Comparison of ENCODE assay signal across 1 cellular context in genomic region chr1:15950763-15951295, GRCh38.
A peak's percentile ranks its signal among the peaks of the same experiment; 100 is the strongest.
TF ChIP-seq lines count a peak whose summit lies in the region.

No MANE protein-coding gene starts in this region.

TF ChIP-seq in K562, 482 proteins besides CTCF, POLR2A, EP300 and RAD21 (continues in another document):
- TF ChIP-seq MYBL2 (IDR thresholded peaks at IDR 0.05; ENCODE audit: low read depth) (no peak), MYBL2 (CRISPR knock-in tag; IDR thresholded peaks at IDR 0.05; ENCODE audit: borderline replicate concordance) (no peak), FOSL1 (tag; conservative IDR thresholded peaks at IDR 0.05) (peak; percentile 78), HDGF (IDR thresholded peaks at IDR 0.05) (peak; percentile 11; the same call in 1 of the 2 replicates), GTF2B (IDR thresholded peaks at IDR 0.05; ENCODE audit: extremely low read depth, insufficient read length) (no peak), RBM15 (IDR thresholded peaks at IDR 0.05; ENCODE audit: insufficient read depth, low read length) (no peak), ETS2 (tag; IDR thresholded peaks at IDR 0.05; ENCODE audit: borderline replicate concordance, poor library complexity, severe bottlenecking) (no peak), PHTF2 (CRISPR knock-in tag; IDR thresholded peaks at IDR 0.05) (0 out of 2 replicates have a peak, but pooled peaks have one; percentile 31), JUNB (CRISPR knock-in tag; conservative IDR thresholded peaks at IDR 0.05) (no peak), ZNF695 (CRISPR knock-in tag; IDR thresholded peaks at IDR 0.05) (no peak), FOXK2 (conservative IDR thresholded peaks at IDR 0.05 in 1 of 2, IDR thresholded peaks at IDR 0.05 in 1 of 2; ENCODE audit: low read depth in 2 of 2) (no peak), ZNF511 (CRISPR knock-in tag; IDR thresholded peaks at IDR 0.05) (no peak), SMAD4 (CRISPR knock-in tag; conservative IDR thresholded peaks at IDR 0.05) (0 out of 2 replicates have a peak, but pooled peaks have one; percentile 11), SREBF1 (IDR thresholded peaks at IDR 0.05; ENCODE audit: borderline replicate concordance, low read depth, low read length) (no peak), CHD7 (IDR thresholded peaks at IDR 0.05; ENCODE audit: low read depth, low read length) (no peak), TRIM25 (IDR thresholded peaks at IDR 0.05; ENCODE audit: borderline replicate concordance) (no peak), HDAC2 (IDR thresholded peaks at IDR 0.05) (0 out of 2 replicates have a peak, but pooled peaks have one; percentile 19), CREB3L1 (IDR thresholded peaks at IDR 0.05; ENCODE audit: borderline replicate concordance, low read depth) (no peak), DLX4 (CRISPR knock-in tag; IDR thresholded peaks at IDR 0.05) (no peak), HDAC1 (IDR thresholded peaks at IDR 0.05) (peak in 1 of 2 experiments; percentile 29; a peak in 1 of 4 replicates), GMEB1 (CRISPR knock-in tag; IDR thresholded peaks at IDR 0.05) (no peak), ZBTB12 (CRISPR knock-in tag; IDR thresholded peaks at IDR 0.05) (no peak), MECOM (CRISPR knock-in tag; IDR thresholded peaks at IDR 0.05) (peak; percentile 60; the same call in 1 of the 2 replicates), NELFE (IDR thresholded peaks at IDR 0.05; ENCODE audit: insufficient read depth, insufficient read length) (no peak), HDAC6 (IDR thresholded peaks at IDR 0.05; ENCODE audit: low read depth, low read length) (no peak), E2F3 (CRISPR knock-in tag; IDR thresholded peaks at IDR 0.05) (no peak), YY1 (IDR thresholded peaks at IDR 0.05; ENCODE audit: borderline replicate concordance in 1 of 3, control insufficient read depth in 1 of 3, extremely low read depth in 1 of 3, insufficient read depth in 3 of 3, insufficient read length in 1 of 3, insufficient replicate concordance in 2 of 3, low read depth in 1 of 3, low read length in 2 of 3) (peak in 1 of 3 experiments; percentile 26), DMBX1 (CRISPR knock-in tag; IDR thresholded peaks at IDR 0.05; ENCODE audit: borderline replicate concordance) (peak; percentile 46; the same call in 1 of the 2 replicates), JUND (IDR thresholded peaks at IDR 0.05; ENCODE audit: borderline replicate concordance, low read depth, low read length) (peak; percentile 59), JUND (tag; IDR thresholded peaks at IDR 0.05; ENCODE audit: borderline replicate concordance, low read depth, low read length) (no peak; the same call in 1 of the 3 replicates), TFAP4 (CRISPR knock-in tag; IDR thresholded peaks at IDR 0.05; ENCODE audit: borderline replicate concordance) (peak; percentile 83; the same call in 1 of the 2 replicates), FOS (IDR thresholded peaks at IDR 0.05; ENCODE audit: extremely low read depth, insufficient read length) (peak; percentile 10), NFRKB (IDR thresholded peaks at IDR 0.05; ENCODE audit: low read depth) (no peak), BRF1 (IDR thresholded peaks at IDR 0.05; ENCODE audit: borderline replicate concordance, extremely low read depth, insufficient read length) (no peak), ZC3H11A (IDR thresholded peaks at IDR 0.05; ENCODE audit: low read depth, low read length) (no peak), BRCA1 (IDR thresholded peaks at IDR 0.05) (no peak), BRCA1 (CRISPR knock-in tag; IDR thresholded peaks at IDR 0.05) (0 out of 2 replicates have a peak, but pooled peaks have one; percentile 86)
